In genomic region chr7:91719008-91719407, GRCh38 we compare ENCODE assay signal across 8 cellular contexts.
"Had no signal": no experiment of that assay in that cellular context is flagged by ENCODE, and none has a peak within 500 bp of the region (broad histone marks: within the 10 kb centered on the region; RNA-seq: fewer than 3 reads in every experiment).

No MANE protein-coding gene starts in this region.

- H3K27ac ChIP-seq: GM23248, HL-60 had no signal

- ATAC-seq: HCT116 had no signal

- H3K9me3 ChIP-seq: HAP-1 had no signal

- DNase-seq: GM23248, GOT3, H7, HFFc6, IMR-90 had no signal

- H3K4me3 Mint-ChIP-seq: HFFc6 had no signal

- H3K9ac ChIP-seq: GM23248 had no signal

- H2AFZ ChIP-seq: GM23248 had no signal

- H3K36me3 ChIP-seq: HAP-1 had no signal

- H3K27ac Mint-ChIP-seq: HFFc6 had no signal

- H3K4me3 ChIP-seq: GM23248, HAP-1 had no signal

- H3K4me1 ChIP-seq: HAP-1 had no signal

- H3K9me3 Mint-ChIP-seq: HFFc6 had no signal
